13 cellular contexts compared by ENCODE assay signal in the genomic region with DNA sequence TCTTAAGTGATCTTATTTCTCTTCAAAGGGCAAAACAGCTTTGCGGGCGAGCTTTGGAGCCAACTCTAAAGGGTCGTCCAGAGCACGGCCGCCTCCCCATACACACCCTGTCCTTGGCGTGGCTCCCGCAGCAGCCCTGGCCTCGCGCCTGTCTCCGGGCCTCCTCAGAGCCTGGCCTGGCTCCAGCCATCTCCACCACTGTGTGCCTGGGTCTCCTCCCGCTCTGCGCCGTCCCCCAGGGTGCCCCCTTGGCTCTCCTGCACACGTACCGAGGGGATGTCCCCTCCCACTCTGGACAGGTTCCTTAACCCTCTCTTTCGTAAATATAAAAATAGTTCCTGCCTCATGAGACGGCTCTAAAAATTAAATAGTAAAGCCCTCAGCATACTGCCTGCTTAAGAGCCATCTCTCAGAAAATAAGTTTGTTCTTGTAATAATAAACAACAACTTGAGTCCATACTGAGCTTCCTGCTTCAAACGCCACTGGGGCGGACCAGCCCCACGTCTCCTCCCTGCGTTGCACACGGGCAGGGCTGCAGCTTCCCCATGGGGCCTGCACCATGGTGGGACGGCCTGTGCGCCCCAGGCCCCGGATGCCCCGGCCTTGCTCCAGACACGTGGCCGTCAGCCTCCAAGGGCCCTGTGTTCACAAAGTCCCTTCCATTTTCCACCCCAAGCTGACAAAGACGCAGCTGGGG.
DNase-seq lines count a peak whose midpoint lies in the region; ATAC-seq and TF ChIP-seq lines count a peak whose summit lies in the region.
"Had no signal": no experiment of that assay in that cellular context is flagged by ENCODE, and none has a peak within 500 bp of the region (broad histone marks: within the 10 kb centered on the region; RNA-seq: fewer than 3 reads in every experiment).

No MANE protein-coding gene starts in this region.

- 24% methylated on average over 29 of the region's 29 CpGs for WGBS in right cardiac atrium
- WGBS in trophoblast cell (ENCODE audit: extremely low coverage, insufficient coverage, insufficient read length) = no CpG with 5 or more reads among the region's 29 CpGs

- DNase-seq in astrocyte of the spinal cord (ENCODE audit: low read depth, low spot score) (peak; percentile 80), right cardiac atrium (peak; percentile 95 to 99 (median 97)), trophoblast cell (no peak), nephron progenitor cell (no peak)
- no peak for DNase-seq in effector memory CD4-positive, alpha-beta T cell
- no peak for DNase-seq in activated naive CD4-positive, alpha-beta T cell treated with Interleukin-2 at 50 U/mL for 16 hours
- DNase-seq: activated CD4-positive, alpha-beta T cell treated with anti-CD3 and anti-CD28 coated beads for 4 hours; activated gamma-delta T cell treated with Interleukin-2 at 50 U/mL for 16 hours; GM23248 had no signal

- H3K27me3 ChIP-seq in BLaER1 treated with 17β-estradiol and CSF1 and Interleukin-3, amounts not matched to agents 10 nM and 100 nM = peaks cover 0 to 40% (median 0%) of the 10 kb centered on the region in 11 experiments; a peak in 9 of 22 replicates
- H3K27me3 ChIP-seq in right cardiac atrium (ENCODE audit: control insufficient read depth, insufficient read depth) = no peaks in the 10 kb centered on the region
- no peaks in the 10 kb centered on the region for H3K27me3 ChIP-seq in trophoblast cell (ENCODE audit: insufficient read depth, low read length)
- no peaks in the 10 kb centered on the region for H3K27me3 ChIP-seq in effector memory CD4-positive, alpha-beta T cell (replicated peaks; ENCODE audit: control insufficient read depth, insufficient read depth, low read length, poor library complexity, severe bottlenecking)

- ATAC-seq in right cardiac atrium (peak; percentile 97 to 98), GM19324 (IDR thresholded peaks at IDR 0.05; ENCODE audit: low FRiP score, unreplicated experiment) (no peak)

- H3K4me1 Mint-ChIP-seq in nephron progenitor cell = peaks cover 27% of the 10 kb centered on the region

- no peak overlapping the region for H2BK5ac ChIP-seq in trophoblast cell (ENCODE audit: low read depth, low read length, poor library complexity)

- H2BK120ac ChIP-seq in trophoblast cell (ENCODE audit: insufficient read depth, low read length, poor library complexity) = no peak overlapping the region

- H3K79me2 ChIP-seq in trophoblast cell (ENCODE audit: control insufficient read depth, insufficient read depth, low read length, poor library complexity) = no peaks in the 10 kb centered on the region

- no peak overlapping the region for H3K4me3 Mint-ChIP-seq in nephron progenitor cell

- H3K4me1 ChIP-seq in BLaER1 treated with 17β-estradiol and CSF1 and Interleukin-3, amounts not matched to agents 10 nM and 100 nM = peaks cover 9 to 49% (median 39%) of the 10 kb centered on the region in 10 experiments; a peak in 19 of 20 replicates
- peaks cover 10% of the 10 kb centered on the region for H3K4me1 ChIP-seq in right cardiac atrium (ENCODE audit: control insufficient read depth, insufficient read depth, low read length)
- H3K4me1 ChIP-seq in trophoblast cell (ENCODE audit: control insufficient read depth in 1 of 2, insufficient read depth in 2 of 2, low read length in 2 of 2) = no peaks in the 10 kb centered on the region
- H3K4me1 ChIP-seq in effector memory CD4-positive, alpha-beta T cell (ENCODE audit: control insufficient read depth, insufficient read depth, low read length, poor library complexity, severe bottlenecking) = no peaks in the 10 kb centered on the region

- peak overlapping the region in 6 of 11 experiments; percentile 17 to 53 (median 46); a peak in 9 of 22 replicates for H3K4me2 ChIP-seq in BLaER1 treated with 17β-estradiol and CSF1 and Interleukin-3, amounts not matched to agents 10 nM and 100 nM
- no peak overlapping the region for H3K4me2 ChIP-seq in trophoblast cell (ENCODE audit: low read length)
- H3K4me2 ChIP-seq: KMS-11 had no signal

- no peaks in the 10 kb centered on the region for H4K20me1 ChIP-seq in BLaER1 treated with 17β-estradiol and CSF1 and Interleukin-3, amounts not matched to agents 10 nM and 100 nM

- H4K8ac ChIP-seq in trophoblast cell (ENCODE audit: low read depth, low read length) = no peak overlapping the region

- intact Hi-C loops in right cardiac atrium (cut with DNase I) = no loop called here

- H4K91ac ChIP-seq in trophoblast cell (ENCODE audit: low read depth, low read length) = no peak overlapping the region

- in situ Hi-C loops in astrocyte of the spinal cord (cut with HindIII; ENCODE audit: low sequenced_read_pairs) = no loop called here

- no peak for TF ChIP-seq CTCF in astrocyte of the spinal cord (IDR thresholded peaks at IDR 0.05; ENCODE audit: low read depth, low read length)
- no peak for TF ChIP-seq CTCF in nephron progenitor cell (IDR thresholded peaks at IDR 0.05)

- no peak overlapping the region for H3K27ac ChIP-seq in BLaER1 treated with 17β-estradiol and CSF1 and Interleukin-3, amounts not matched to agents 10 nM and 100 nM
- H3K27ac ChIP-seq in right cardiac atrium (ENCODE audit: low read length) (peak overlapping the region; percentile 22), trophoblast cell (ENCODE audit: low read depth, low read length) (no peak overlapping the region)
- H3K27ac ChIP-seq in effector memory CD4-positive, alpha-beta T cell (ENCODE audit: insufficient read depth, low read length, poor library complexity, severe bottlenecking) = no peak overlapping the region
- H3K27ac ChIP-seq: GM23248, KMS-11 had no signal

- no peak overlapping the region for H3K4ac ChIP-seq in trophoblast cell (ENCODE audit: low read depth, low read length)

- peaks cover 4% of the 10 kb centered on the region for H3K27me3 Mint-ChIP-seq in nephron progenitor cell (ENCODE audit: low read depth, poor library complexity)

- no peak overlapping the region for H3K9ac ChIP-seq in BLaER1 treated with 17β-estradiol and CSF1 and Interleukin-3, amounts not matched to agents 10 nM and 100 nM
- no peak overlapping the region for H3K9ac ChIP-seq in trophoblast cell (ENCODE audit: low read length)
- H3K9ac ChIP-seq: GM23248, KMS-11 had no signal

- no peaks in the 10 kb centered on the region for H3K36me3 Mint-ChIP-seq in nephron progenitor cell (ENCODE audit: low read depth)

- no peak overlapping the region for H3K18ac ChIP-seq in trophoblast cell (ENCODE audit: low read length)

- no peaks in the 10 kb centered on the region for H3K79me1 ChIP-seq in trophoblast cell (ENCODE audit: low read length)

- H2AFZ ChIP-seq in trophoblast cell (ENCODE audit: insufficient read depth, low read length, poor library complexity) = no peak overlapping the region
- H2AFZ ChIP-seq: GM23248 had no signal

- H2BK12ac ChIP-seq in trophoblast cell (ENCODE audit: low read length) = no peak overlapping the region

- no peaks in the 10 kb centered on the region for H3K36me3 ChIP-seq in BLaER1 treated with 17β-estradiol and CSF1 and Interleukin-3, amounts not matched to agents 10 nM and 100 nM
- H3K36me3 ChIP-seq in trophoblast cell (ENCODE audit: control insufficient read depth in 1 of 2, insufficient read depth in 2 of 2, low read length in 2 of 2) = no peaks in the 10 kb centered on the region
- H3K36me3 ChIP-seq in effector memory CD4-positive, alpha-beta T cell (ENCODE audit: control insufficient read depth, insufficient read depth, low read length) = no peaks in the 10 kb centered on the region

- peaks cover 10% of the 10 kb centered on the region for H3K9me3 Mint-ChIP-seq in nephron progenitor cell

- H3K9me3 ChIP-seq in BLaER1 treated with 17β-estradiol and CSF1 and Interleukin-3, amounts not matched to agents 10 nM and 100 nM (replicated peaks in 1 of 11) = peaks cover 16 to 24% (median 17%) of the 10 kb centered on the region in 11 experiments
- H3K9me3 ChIP-seq in right cardiac atrium (ENCODE audit: control insufficient read depth, low read length) (no peaks in the 10 kb centered on the region), trophoblast cell (ENCODE audit: insufficient read depth, low read depth, low read length) (peaks cover 4% of the 10 kb centered on the region)
- H3K9me3 ChIP-seq in effector memory CD4-positive, alpha-beta T cell (ENCODE audit: control insufficient read depth, low read length) = no peaks in the 10 kb centered on the region

- H4K12ac ChIP-seq in trophoblast cell (ENCODE audit: low read depth, low read length) = no peak overlapping the region

- no peak overlapping the region for H3K23ac ChIP-seq in trophoblast cell (ENCODE audit: low read length)

- H3K14ac ChIP-seq in trophoblast cell (ENCODE audit: low read length) = no peak overlapping the region

- no peak overlapping the region for H3K4me3 ChIP-seq in BLaER1 treated with 17β-estradiol and CSF1 and Interleukin-3, amounts not matched to agents 10 nM and 100 nM
- H3K4me3 ChIP-seq in astrocyte of the spinal cord (ENCODE audit: low read depth, low read length) = no peak overlapping the region
- H3K4me3 ChIP-seq in right cardiac atrium (ENCODE audit: low read length) = no peak overlapping the region
- H3K4me3 ChIP-seq in trophoblast cell (ENCODE audit: low read depth, low read length) = peak overlapping the region; percentile 22
- H3K4me3 ChIP-seq in effector memory CD4-positive, alpha-beta T cell (ENCODE audit: insufficient read depth, low read depth, low read length, poor library complexity, severe bottlenecking) = no peak overlapping the region
- H3K4me3 ChIP-seq: GM23248 had no signal

- no peak overlapping the region for H3K27ac Mint-ChIP-seq in nephron progenitor cell
- H3K27ac Mint-ChIP-seq: progenitor cell of endocrine pancreas had no signal

- H2AK5ac ChIP-seq in trophoblast cell (ENCODE audit: low read length) = peak overlapping the region; percentile 15

Comparison
In these comparisons a context has a peak if more than half of its experiments do, and no peak if none do; other contexts are left out.
1. DNase-seq: peak in astrocyte of the spinal cord (single experiment) and right cardiac atrium (3 of 3); none in trophoblast cell (0 of 2), effector memory CD4-positive, alpha-beta T cell (0 of 3), activated naive CD4-positive, alpha-beta T cell treated with Interleukin-2 at 50 U/mL for 16 hours (single experiment) and nephron progenitor cell (single experiment).